ENCODE assay signal across 1 cellular context in the genomic region with DNA sequence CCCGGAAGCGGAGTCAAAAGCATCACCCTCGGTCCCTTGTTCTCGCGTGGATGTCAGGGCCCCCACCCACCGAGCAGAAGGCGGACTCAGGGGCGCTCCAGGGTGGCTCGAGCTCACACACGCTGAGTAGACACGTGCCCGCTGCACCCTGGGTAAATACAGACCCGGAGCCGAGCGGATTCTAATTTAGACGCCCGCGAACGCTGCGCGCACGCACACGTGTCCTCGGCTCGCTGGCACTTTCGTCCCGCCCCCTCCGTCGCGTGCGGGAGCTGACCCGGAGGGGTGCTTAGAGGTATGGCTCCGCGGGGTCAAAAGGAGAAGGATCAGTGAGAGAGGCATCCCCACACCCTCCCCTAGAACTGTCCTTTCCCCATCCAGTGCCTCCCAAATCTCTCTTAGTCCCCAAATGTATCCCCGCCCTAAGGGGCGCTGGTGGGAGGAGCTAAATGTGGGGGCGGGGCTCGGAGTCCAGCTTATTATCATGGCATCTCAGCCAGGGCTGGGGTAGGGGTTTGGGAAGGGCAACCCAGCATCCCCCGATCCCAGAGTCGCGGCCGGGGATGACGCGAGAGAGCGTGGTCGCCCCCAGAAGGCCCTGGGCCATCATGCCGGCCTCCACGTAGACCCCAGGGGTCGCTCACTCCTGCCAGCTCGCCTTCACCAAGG.
TF ChIP-seq lines count a peak whose summit lies in the region.

No MANE protein-coding gene starts in this region.

TF ChIP-seq in K562, 482 proteins besides CTCF, POLR2A, EP300 and RAD21 (continues in another document):
- TF ChIP-seq MBD2 (IDR thresholded peaks at IDR 0.05; ENCODE audit: borderline replicate concordance, low read depth), result 0 out of 2 replicates have a peak, but pooled peaks have one; percentile 22
- peak; percentile 50 for TF ChIP-seq ZFX (CRISPR knock-in tag; IDR thresholded peaks at IDR 0.05)
- no peak for TF ChIP-seq ASH1L (IDR thresholded peaks at IDR 0.05; ENCODE audit: borderline replicate concordance, low read depth, partially characterized antibody)
- TF ChIP-seq TOE1 (IDR thresholded peaks at IDR 0.05; ENCODE audit: borderline replicate concordance), result no peak
- no peak for TF ChIP-seq TOE1 (CRISPR knock-in tag; IDR thresholded peaks at IDR 0.05; ENCODE audit: borderline replicate concordance, low read depth)
- TF ChIP-seq ZNF830 (CRISPR knock-in tag; IDR thresholded peaks at IDR 0.05), result peak; percentile 39; the same call in 1 of the 2 replicates
- TF ChIP-seq NONO (IDR thresholded peaks at IDR 0.05; ENCODE audit: low read depth in 2 of 2, low read length in 1 of 2), result peak in 1 of 2 experiments; percentile 59; a peak in 1 of 4 replicates
- no peak for TF ChIP-seq FIP1L1 (IDR thresholded peaks at IDR 0.05; ENCODE audit: low read depth, low read length, poor library complexity, severe bottlenecking)
- peak; percentile 85 for TF ChIP-seq GATA2 (CRISPR knock-in tag; IDR thresholded peaks at IDR 0.05)
- TF ChIP-seq TCF3 (CRISPR knock-in tag; IDR thresholded peaks at IDR 0.05), result no peak
- TF ChIP-seq DIDO1 (tag; IDR thresholded peaks at IDR 0.05; ENCODE audit: low read depth), result 0 out of 2 replicates have a peak, but pooled peaks have one; percentile 49
- TF ChIP-seq, protein P1, sequence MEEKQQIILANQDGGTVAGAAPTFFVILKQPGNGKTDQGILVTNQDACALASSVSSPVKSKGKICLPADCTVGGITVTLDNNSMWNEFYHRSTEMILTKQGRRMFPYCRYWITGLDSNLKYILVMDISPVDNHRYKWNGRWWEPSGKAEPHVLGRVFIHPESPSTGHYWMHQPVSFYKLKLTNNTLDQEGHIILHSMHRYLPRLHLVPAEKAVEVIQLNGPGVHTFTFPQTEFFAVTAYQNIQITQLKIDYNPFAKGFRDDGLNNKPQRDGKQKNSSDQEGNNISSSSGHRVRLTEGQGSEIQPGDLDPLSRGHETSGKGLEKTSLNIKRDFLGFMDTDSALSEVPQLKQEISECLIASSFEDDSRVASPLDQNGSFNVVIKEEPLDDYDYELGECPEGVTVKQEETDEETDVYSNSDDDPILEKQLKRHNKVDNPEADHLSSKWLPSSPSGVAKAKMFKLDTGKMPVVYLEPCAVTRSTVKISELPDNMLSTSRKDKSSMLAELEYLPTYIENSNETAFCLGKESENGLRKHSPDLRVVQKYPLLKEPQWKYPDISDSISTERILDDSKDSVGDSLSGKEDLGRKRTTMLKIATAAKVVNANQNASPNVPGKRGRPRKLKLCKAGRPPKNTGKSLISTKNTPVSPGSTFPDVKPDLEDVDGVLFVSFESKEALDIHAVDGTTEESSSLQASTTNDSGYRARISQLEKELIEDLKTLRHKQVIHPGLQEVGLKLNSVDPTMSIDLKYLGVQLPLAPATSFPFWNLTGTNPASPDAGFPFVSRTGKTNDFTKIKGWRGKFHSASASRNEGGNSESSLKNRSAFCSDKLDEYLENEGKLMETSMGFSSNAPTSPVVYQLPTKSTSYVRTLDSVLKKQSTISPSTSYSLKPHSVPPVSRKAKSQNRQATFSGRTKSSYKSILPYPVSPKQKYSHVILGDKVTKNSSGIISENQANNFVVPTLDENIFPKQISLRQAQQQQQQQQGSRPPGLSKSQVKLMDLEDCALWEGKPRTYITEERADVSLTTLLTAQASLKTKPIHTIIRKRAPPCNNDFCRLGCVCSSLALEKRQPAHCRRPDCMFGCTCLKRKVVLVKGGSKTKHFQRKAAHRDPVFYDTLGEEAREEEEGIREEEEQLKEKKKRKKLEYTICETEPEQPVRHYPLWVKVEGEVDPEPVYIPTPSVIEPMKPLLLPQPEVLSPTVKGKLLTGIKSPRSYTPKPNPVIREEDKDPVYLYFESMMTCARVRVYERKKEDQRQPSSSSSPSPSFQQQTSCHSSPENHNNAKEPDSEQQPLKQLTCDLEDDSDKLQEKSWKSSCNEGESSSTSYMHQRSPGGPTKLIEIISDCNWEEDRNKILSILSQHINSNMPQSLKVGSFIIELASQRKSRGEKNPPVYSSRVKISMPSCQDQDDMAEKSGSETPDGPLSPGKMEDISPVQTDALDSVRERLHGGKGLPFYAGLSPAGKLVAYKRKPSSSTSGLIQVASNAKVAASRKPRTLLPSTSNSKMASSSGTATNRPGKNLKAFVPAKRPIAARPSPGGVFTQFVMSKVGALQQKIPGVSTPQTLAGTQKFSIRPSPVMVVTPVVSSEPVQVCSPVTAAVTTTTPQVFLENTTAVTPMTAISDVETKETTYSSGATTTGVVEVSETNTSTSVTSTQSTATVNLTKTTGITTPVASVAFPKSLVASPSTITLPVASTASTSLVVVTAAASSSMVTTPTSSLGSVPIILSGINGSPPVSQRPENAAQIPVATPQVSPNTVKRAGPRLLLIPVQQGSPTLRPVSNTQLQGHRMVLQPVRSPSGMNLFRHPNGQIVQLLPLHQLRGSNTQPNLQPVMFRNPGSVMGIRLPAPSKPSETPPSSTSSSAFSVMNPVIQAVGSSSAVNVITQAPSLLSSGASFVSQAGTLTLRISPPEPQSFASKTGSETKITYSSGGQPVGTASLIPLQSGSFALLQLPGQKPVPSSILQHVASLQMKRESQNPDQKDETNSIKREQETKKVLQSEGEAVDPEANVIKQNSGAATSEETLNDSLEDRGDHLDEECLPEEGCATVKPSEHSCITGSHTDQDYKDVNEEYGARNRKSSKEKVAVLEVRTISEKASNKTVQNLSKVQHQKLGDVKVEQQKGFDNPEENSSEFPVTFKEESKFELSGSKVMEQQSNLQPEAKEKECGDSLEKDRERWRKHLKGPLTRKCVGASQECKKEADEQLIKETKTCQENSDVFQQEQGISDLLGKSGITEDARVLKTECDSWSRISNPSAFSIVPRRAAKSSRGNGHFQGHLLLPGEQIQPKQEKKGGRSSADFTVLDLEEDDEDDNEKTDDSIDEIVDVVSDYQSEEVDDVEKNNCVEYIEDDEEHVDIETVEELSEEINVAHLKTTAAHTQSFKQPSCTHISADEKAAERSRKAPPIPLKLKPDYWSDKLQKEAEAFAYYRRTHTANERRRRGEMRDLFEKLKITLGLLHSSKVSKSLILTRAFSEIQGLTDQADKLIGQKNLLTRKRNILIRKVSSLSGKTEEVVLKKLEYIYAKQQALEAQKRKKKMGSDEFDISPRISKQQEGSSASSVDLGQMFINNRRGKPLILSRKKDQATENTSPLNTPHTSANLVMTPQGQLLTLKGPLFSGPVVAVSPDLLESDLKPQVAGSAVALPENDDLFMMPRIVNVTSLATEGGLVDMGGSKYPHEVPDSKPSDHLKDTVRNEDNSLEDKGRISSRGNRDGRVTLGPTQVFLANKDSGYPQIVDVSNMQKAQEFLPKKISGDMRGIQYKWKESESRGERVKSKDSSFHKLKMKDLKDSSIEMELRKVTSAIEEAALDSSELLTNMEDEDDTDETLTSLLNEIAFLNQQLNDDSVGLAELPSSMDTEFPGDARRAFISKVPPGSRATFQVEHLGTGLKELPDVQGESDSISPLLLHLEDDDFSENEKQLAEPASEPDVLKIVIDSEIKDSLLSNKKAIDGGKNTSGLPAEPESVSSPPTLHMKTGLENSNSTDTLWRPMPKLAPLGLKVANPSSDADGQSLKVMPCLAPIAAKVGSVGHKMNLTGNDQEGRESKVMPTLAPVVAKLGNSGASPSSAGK (IDR thresholded peaks at IDR 0.05), result peak; percentile 93
- no peak for TF ChIP-seq NCOA4 (IDR thresholded peaks at IDR 0.05; ENCODE audit: partially characterized antibody)
- TF ChIP-seq, protein P2, sequence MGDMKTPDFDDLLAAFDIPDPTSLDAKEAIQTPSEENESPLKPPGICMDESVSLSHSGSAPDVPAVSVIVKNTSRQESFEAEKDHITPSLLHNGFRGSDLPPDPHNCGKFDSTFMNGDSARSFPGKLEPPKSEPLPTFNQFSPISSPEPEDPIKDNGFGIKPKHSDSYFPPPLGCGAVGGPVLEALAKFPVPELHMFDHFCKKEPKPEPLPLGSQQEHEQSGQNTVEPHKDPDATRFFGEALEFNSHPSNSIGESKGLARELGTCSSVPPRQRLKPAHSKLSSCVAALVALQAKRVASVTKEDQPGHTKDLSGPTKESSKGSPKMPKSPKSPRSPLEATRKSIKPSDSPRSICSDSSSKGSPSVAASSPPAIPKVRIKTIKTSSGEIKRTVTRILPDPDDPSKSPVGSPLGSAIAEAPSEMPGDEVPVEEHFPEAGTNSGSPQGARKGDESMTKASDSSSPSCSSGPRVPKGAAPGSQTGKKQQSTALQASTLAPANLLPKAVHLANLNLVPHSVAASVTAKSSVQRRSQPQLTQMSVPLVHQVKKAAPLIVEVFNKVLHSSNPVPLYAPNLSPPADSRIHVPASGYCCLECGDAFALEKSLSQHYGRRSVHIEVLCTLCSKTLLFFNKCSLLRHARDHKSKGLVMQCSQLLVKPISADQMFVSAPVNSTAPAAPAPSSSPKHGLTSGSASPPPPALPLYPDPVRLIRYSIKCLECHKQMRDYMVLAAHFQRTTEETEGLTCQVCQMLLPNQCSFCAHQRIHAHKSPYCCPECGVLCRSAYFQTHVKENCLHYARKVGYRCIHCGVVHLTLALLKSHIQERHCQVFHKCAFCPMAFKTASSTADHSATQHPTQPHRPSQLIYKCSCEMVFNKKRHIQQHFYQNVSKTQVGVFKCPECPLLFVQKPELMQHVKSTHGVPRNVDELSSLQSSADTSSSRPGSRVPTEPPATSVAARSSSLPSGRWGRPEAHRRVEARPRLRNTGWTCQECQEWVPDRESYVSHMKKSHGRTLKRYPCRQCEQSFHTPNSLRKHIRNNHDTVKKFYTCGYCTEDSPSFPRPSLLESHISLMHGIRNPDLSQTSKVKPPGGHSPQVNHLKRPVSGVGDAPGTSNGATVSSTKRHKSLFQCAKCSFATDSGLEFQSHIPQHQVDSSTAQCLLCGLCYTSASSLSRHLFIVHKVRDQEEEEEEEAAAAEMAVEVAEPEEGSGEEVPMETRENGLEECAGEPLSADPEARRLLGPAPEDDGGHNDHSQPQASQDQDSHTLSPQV (IDR thresholded peaks at IDR 0.05), result peak; percentile 88
- peak; percentile 84 for TF ChIP-seq RBFOX2 (IDR thresholded peaks at IDR 0.05; ENCODE audit: low read depth, low read length)
- TF ChIP-seq, protein P3, sequence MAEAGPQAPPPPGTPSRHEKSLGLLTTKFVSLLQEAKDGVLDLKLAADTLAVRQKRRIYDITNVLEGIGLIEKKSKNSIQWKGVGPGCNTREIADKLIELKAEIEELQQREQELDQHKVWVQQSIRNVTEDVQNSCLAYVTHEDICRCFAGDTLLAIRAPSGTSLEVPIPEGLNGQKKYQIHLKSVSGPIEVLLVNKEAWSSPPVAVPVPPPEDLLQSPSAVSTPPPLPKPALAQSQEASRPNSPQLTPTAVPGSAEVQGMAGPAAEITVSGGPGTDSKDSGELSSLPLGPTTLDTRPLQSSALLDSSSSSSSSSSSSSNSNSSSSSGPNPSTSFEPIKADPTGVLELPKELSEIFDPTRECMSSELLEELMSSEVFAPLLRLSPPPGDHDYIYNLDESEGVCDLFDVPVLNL (CRISPR knock-in tag; IDR thresholded peaks at IDR 0.05; ENCODE audit: low read depth), result 0 out of 2 replicates have a peak, but pooled peaks have one; percentile 37
- no peak for TF ChIP-seq IFI16 (CRISPR knock-in tag; IDR thresholded peaks at IDR 0.05)
- TF ChIP-seq TAF7 (tag; IDR thresholded peaks at IDR 0.05), result no peak
- no peak; the same call in none of the 2 replicates for TF ChIP-seq LCOR (CRISPR knock-in tag; IDR thresholded peaks at IDR 0.05)
- TF ChIP-seq, protein P4, sequence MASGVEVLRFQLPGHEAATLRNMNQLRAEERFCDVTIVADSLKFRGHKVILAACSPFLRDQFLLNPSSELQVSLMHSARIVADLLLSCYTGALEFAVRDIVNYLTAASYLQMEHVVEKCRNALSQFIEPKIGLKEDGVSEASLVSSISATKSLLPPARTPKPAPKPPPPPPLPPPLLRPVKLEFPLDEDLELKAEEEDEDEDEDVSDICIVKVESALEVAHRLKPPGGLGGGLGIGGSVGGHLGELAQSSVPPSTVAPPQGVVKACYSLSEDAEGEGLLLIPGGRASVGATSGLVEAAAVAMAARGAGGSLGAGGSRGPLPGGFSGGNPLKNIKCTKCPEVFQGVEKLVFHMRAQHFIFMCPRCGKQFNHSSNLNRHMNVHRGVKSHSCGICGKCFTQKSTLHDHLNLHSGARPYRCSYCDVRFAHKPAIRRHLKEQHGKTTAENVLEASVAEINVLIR (CRISPR knock-in tag; IDR thresholded peaks at IDR 0.05), result 0 out of 2 replicates have a peak, but pooled peaks have one; percentile 35
- TF ChIP-seq KDM5B (IDR thresholded peaks at IDR 0.05; ENCODE audit: insufficient replicate concordance, low read depth, low read length), result peak; percentile 4
- TF ChIP-seq BRCA1 (IDR thresholded peaks at IDR 0.05), result no peak
- TF ChIP-seq BRCA1 (CRISPR knock-in tag; IDR thresholded peaks at IDR 0.05), result peak; percentile 91; the same call in 1 of the 2 replicates
- peak; percentile 82; the same call in 1 of the 2 replicates for TF ChIP-seq CAMTA2 (CRISPR knock-in tag; conservative IDR thresholded peaks at IDR 0.05)
- TF ChIP-seq ZNF77 (CRISPR knock-in tag; IDR thresholded peaks at IDR 0.05), result peak; percentile 45; the same call in 1 of the 2 replicates
- TF ChIP-seq ZFP30 (CRISPR knock-in tag; IDR thresholded peaks at IDR 0.05; ENCODE audit: borderline replicate concordance), result no peak
- TF ChIP-seq, protein P5, sequence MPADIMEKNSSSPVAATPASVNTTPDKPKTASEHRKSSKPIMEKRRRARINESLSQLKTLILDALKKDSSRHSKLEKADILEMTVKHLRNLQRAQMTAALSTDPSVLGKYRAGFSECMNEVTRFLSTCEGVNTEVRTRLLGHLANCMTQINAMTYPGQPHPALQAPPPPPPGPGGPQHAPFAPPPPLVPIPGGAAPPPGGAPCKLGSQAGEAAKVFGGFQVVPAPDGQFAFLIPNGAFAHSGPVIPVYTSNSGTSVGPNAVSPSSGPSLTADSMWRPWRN (IDR thresholded peaks at IDR 0.05; ENCODE audit: low read depth), result peak; percentile 87
- TF ChIP-seq, protein P6, sequence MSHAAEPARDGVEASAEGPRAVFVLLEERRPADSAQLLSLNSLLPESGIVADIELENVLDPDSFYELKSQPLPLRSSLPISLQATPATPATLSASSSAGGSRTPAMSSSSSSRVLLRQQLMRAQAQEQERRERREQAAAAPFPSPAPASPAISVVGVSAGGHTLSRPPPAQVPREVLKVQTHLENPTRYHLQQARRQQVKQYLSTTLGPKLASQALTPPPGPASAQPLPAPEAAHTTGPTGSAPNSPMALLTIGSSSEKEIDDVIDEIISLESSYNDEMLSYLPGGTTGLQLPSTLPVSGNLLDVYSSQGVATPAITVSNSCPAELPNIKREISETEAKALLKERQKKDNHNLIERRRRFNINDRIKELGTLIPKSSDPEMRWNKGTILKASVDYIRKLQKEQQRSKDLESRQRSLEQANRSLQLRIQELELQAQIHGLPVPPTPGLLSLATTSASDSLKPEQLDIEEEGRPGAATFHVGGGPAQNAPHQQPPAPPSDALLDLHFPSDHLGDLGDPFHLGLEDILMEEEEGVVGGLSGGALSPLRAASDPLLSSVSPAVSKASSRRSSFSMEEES (CRISPR knock-in tag; IDR thresholded peaks at IDR 0.05), result peak; percentile 19
- no peak for TF ChIP-seq HLTF (IDR thresholded peaks at IDR 0.05)
- TF ChIP-seq, protein P7, sequence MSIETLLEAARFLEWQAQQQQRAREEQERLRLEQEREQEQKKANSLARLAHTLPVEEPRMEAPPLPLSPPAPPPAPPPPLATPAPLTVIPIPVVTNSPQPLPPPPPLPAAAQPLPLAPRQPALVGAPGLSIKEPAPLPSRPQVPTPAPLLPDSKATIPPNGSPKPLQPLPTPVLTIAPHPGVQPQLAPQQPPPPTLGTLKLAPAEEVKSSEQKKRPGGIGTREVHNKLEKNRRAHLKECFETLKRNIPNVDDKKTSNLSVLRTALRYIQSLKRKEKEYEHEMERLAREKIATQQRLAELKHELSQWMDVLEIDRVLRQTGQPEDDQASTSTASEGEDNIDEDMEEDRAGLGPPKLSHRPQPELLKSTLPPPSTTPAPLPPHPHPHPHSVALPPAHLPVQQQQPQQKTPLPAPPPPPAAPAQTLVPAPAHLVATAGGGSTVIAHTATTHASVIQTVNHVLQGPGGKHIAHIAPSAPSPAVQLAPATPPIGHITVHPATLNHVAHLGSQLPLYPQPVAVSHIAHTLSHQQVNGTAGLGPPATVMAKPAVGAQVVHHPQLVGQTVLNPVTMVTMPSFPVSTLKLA (conservative IDR thresholded peaks at IDR 0.05), result peak; percentile 98 to 99
- no peak for TF ChIP-seq ZNF76 (CRISPR knock-in tag; IDR thresholded peaks at IDR 0.05; ENCODE audit: borderline replicate concordance)
- TF ChIP-seq MCM2 (IDR thresholded peaks at IDR 0.05; ENCODE audit: low read depth), result no peak
- TF ChIP-seq HDAC6 (IDR thresholded peaks at IDR 0.05; ENCODE audit: low read depth, low read length), result no peak
